Comparison of ENCODE assay signal across 1 cellular context in the genomic region with DNA sequence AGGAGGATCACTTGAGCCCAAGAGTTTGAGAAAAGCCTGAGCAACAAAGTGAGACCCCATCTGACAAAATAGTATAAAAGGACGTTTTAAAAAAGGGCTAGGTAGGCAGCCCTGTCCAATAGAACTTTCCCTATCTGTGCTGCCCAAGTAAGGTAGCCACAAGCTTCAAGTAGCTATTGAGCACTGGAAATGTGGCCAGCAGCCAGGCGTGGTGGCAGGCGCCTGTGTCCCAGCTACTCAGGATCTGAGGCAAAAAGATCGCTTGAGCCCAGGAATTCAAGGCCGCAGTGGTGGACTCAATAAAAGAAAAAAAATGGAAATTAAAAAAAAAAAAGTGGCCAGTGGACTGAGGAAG.
A peak's percentile ranks its signal among the peaks of the same experiment; 100 is the strongest.
TF ChIP-seq lines count a peak whose summit lies in the region.

No MANE protein-coding gene starts in this region.

TF ChIP-seq in HepG2, 621 proteins besides CTCF, POLR2A, EP300 and RAD21:
- 0 out of 2 replicates have a peak, but pooled peaks have one; percentile 14 for TF ChIP-seq HOXA5 (CRISPR knock-in tag; IDR thresholded peaks at IDR 0.05)
- TF ChIP-seq HNF1B (CRISPR knock-in tag; IDR thresholded peaks at IDR 0.05): 0 out of 2 replicates have a peak, but pooled peaks have one; percentile 9
- TF ChIP-seq ZC3H4 (CRISPR knock-in tag; IDR thresholded peaks at IDR 0.05; ENCODE audit: borderline replicate concordance): 0 out of 2 replicates have a peak, but pooled peaks have one; percentile 11
- TF ChIP-seq RBM39 (IDR thresholded peaks at IDR 0.05; ENCODE audit: low read depth, low read length, poor library complexity, severe bottlenecking): no peak
- TF ChIP-seq MED1 (CRISPR knock-in tag; IDR thresholded peaks at IDR 0.05): peak; percentile 31; the same call in 1 of the 2 replicates
- 0 out of 4 replicates have a peak, but pooled peaks of 1 of the 2 experiments have one; percentile 25 for TF ChIP-seq KLF16 (CRISPR knock-in tag; IDR thresholded peaks at IDR 0.05)
- no peak for TF ChIP-seq ZNF607 (CRISPR knock-in tag; IDR thresholded peaks at IDR 0.05; ENCODE audit: borderline replicate concordance)
- TF ChIP-seq, protein P1, sequence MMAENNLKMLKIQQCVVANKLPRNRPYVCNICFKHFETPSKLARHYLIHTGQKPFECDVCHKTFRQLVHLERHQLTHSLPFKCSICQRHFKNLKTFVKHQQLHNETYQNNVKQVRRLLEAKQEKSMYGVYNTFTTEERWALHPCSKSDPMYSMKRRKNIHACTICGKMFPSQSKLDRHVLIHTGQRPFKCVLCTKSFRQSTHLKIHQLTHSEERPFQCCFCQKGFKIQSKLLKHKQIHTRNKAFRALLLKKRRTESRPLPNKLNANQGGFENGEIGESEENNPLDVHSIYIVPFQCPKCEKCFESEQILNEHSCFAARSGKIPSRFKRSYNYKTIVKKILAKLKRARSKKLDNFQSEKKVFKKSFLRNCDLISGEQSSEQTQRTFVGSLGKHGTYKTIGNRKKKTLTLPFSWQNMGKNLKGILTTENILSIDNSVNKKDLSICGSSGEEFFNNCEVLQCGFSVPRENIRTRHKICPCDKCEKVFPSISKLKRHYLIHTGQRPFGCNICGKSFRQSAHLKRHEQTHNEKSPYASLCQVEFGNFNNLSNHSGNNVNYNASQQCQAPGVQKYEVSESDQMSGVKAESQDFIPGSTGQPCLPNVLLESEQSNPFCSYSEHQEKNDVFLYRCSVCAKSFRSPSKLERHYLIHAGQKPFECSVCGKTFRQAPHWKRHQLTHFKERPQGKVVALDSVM (CRISPR knock-in tag; IDR thresholded peaks at IDR 0.05): 0 out of 2 replicates have a peak, but pooled peaks have one; percentile 38
TF ChIP-seq in HepG2: peak in this region for 6.
